In the genomic region with DNA sequence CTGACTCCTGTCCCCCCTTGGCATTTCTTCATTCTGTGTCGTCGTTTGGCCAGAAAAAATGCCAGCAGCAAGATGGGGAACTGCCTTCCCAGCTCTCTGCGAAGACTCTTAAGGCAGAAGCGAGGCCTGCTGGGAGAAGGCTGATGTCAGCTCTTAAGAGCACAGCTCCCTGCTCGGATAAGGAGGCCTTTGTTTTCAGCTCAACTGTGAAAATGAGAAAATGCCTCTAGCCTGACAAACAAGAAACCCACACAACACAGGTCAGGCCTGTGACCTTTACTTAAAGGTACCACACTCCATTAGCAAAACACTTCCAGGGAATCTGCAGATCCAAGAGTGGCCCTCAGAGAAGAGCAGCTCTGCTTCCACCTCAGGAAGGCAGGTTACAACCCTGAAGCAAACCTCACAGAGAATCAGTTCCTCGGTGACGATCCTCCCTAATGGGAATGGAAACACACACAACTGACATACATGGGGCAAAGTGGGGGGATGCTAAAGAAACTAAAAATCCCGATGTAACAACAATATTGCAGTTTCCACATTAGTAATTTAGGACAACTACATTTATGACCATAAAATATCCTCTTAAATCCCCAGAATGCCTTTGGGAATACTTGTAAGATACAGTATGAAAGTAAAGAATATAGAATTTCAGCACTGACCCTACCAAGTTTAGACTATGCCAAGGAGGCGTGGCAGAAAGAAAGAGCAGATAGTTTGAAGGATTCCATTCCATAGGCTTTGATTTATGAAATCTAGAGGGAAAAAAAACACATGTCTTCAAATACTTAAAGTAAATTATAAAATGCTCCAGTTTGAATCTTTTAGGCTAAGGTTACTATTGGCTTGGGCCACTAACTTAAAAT, we compare ENCODE assay signal across 8 cellular contexts. TPM values are rescaled to one million over a fixed set of nuclear protein-coding genes. Genes with fewer than 3 reads are reported as not detected.
DNase-seq lines count a peak whose midpoint lies in the region; ATAC-seq and TF ChIP-seq lines count a peak whose summit lies in the region.

No MANE protein-coding gene starts in this region.

- no peaks in the 10 kb centered on the region for H4K20me1 ChIP-seq in H9 (ENCODE audit: control insufficient read depth, insufficient read depth, insufficient read length)

- H3K27ac Mint-ChIP-seq in H9 (peak overlapping the region; percentile 90 to 94 (median 90)), progenitor cell of endocrine pancreas (peak overlapping the region; percentile 98)
- H3K27ac Mint-ChIP-seq in activated CD8-positive, alpha-beta T cell treated with anti-CD3 and anti-CD28 coated beads, Interleukin-2, amount 10 ng/mL, durations not matched to agents 7 days and 5 days = peak overlapping the region; percentile 27

- H3K27ac ChIP-seq in H9 (ENCODE audit: insufficient read length, low read depth, low read length) (peak overlapping the region; percentile 29), heart left ventricle (peak overlapping the region; percentile 52 to 84 (median 72))
- no peak overlapping the region for H3K27ac ChIP-seq in effector memory CD4-positive, alpha-beta T cell (ENCODE audit: insufficient read depth, low read length, poor library complexity, severe bottlenecking)

- CTCF ChIA-PET in activated CD8-positive, alpha-beta T cell treated with anti-CD3 and anti-CD28 coated beads, Interleukin-2, amount 10 ng/mL, durations not matched to agents 7 days and 5 days (lab: Charles Lee) = no interaction called here

- H3K36me3 Mint-ChIP-seq in H9 (ENCODE audit: insufficient read depth in 1 of 3, low read depth in 3 of 3) (peaks cover 7 to 16% (median 7%) of the 10 kb centered on the region in 3 experiments), progenitor cell of endocrine pancreas (ENCODE audit: insufficient read depth) (peaks cover 17% of the 10 kb centered on the region)
- H3K36me3 Mint-ChIP-seq in activated CD8-positive, alpha-beta T cell treated with anti-CD3 and anti-CD28 coated beads, Interleukin-2, amount 10 ng/mL, durations not matched to agents 7 days and 5 days (ENCODE audit: low read depth) = peaks cover 23% of the 10 kb centered on the region

- H2BK15ac ChIP-seq in H9 (ENCODE audit: low read depth, low read length) = no peak overlapping the region

- H3K56ac ChIP-seq in H9 (ENCODE audit: insufficient read length, low read depth, low read length) = no peak overlapping the region

- no peaks in the 10 kb centered on the region for H3K27me3 ChIP-seq in H9 (ENCODE audit: insufficient read depth, low read length)
- H3K27me3 ChIP-seq in heart left ventricle = no peaks in the 10 kb centered on the region
- H3K27me3 ChIP-seq in effector memory CD4-positive, alpha-beta T cell (replicated peaks; ENCODE audit: control insufficient read depth, insufficient read depth, low read length, poor library complexity, severe bottlenecking) = no peaks in the 10 kb centered on the region

- no peaks in the 10 kb centered on the region for H3K9me3 ChIP-seq in H9 (ENCODE audit: control insufficient read depth, low read depth, low read length)
- H3K9me3 ChIP-seq in heart left ventricle = no peaks in the 10 kb centered on the region
- no peaks in the 10 kb centered on the region for H3K9me3 ChIP-seq in effector memory CD4-positive, alpha-beta T cell (ENCODE audit: control insufficient read depth, low read length)

- H2BK120ac ChIP-seq in H9 (ENCODE audit: low read depth, low read length, poor library complexity, severe bottlenecking) = no peak overlapping the region

- H3K23ac ChIP-seq in H9 (ENCODE audit: insufficient read length, low read depth, low read length) = no peak overlapping the region

- peak overlapping the region in 5 of 12 donors; percentile 1 to 22 (median 12) for H3K4me3 ChIP-seq in heart left ventricle
- no peak overlapping the region for H3K4me3 ChIP-seq in effector memory CD4-positive, alpha-beta T cell (ENCODE audit: insufficient read depth, low read depth, low read length, poor library complexity, severe bottlenecking)

- no peak overlapping the region for H2AK5ac ChIP-seq in H9 (ENCODE audit: insufficient read length, low read length)

- no peak for TF ChIP-seq POLR2A in heart left ventricle (IDR thresholded peaks at IDR 0.05)

- H3K4me1 Mint-ChIP-seq in H9 (peaks cover 62 to 64% of the 10 kb centered on the region in 2 experiments), progenitor cell of endocrine pancreas (ENCODE audit: low read depth) (peaks cover 50% of the 10 kb centered on the region)
- peaks cover 23% of the 10 kb centered on the region for H3K4me1 Mint-ChIP-seq in activated CD8-positive, alpha-beta T cell treated with anti-CD3 and anti-CD28 coated beads, Interleukin-2, amount 10 ng/mL, durations not matched to agents 7 days and 5 days (ENCODE audit: low read depth)

- H3K4me2 ChIP-seq in H9 (ENCODE audit: insufficient read depth, insufficient read length, low read length) = no peak overlapping the region

- peaks cover 12% of the 10 kb centered on the region for H3K79me1 ChIP-seq in H9 (ENCODE audit: insufficient read depth, low read depth, low read length, poor library complexity, severe bottlenecking)

- H3T11ph ChIP-seq in H9 (ENCODE audit: low read length) = no peak overlapping the region

- H2BK12ac ChIP-seq in H9 (ENCODE audit: insufficient read length, low read depth, low read length) = no peak overlapping the region

- no peak overlapping the region for H3K18ac ChIP-seq in H9 (ENCODE audit: insufficient read length, low read depth, low read length)

- TF ChIP-seq CTCF in H9 (conservative IDR thresholded peaks at IDR 0.05) (no peak), heart left ventricle (IDR thresholded peaks at IDR 0.05) (no peak), progenitor cell of endocrine pancreas (IDR thresholded peaks at IDR 0.05; ENCODE audit: unreplicated experiment) (no peak)

- DNase-seq in H9 (peak; percentile 54), heart left ventricle (peak in 4 of 5 donors; percentile 50 to 76 (median 64)), progenitor cell of endocrine pancreas (ENCODE audit: low spot score, unreplicated experiment) (no peak), NCI-H2081 (lab: John Stamatoyannopoulos, UW) (no peak), KG1 (lab: John Stamatoyannopoulos, UW) (no peak)
- no peak for DNase-seq in activated CD8-positive, alpha-beta T cell treated with anti-CD3 and anti-CD28 coated beads, Interleukin-2, amount 10 ng/mL, durations not matched to agents 7 days and 5 days
- no peak for DNase-seq in effector memory CD4-positive, alpha-beta T cell

- POLR2A ChIA-PET in activated CD8-positive, alpha-beta T cell treated with anti-CD3 and anti-CD28 coated beads, Interleukin-2, amount 10 ng/mL, durations not matched to agents 7 days and 5 days (lab: Charles Lee) = no interaction called here

- H4K8ac ChIP-seq in H9 (replicated peaks; ENCODE audit: insufficient read length, low read depth, low read length) = no peak overlapping the region

- H3K4me3 Mint-ChIP-seq in H9 (peak overlapping the region; percentile 3 to 19; a peak in 2 of 5 replicates), progenitor cell of endocrine pancreas (ENCODE audit: low read depth) (peak overlapping the region; percentile 9)
- no peak overlapping the region for H3K4me3 Mint-ChIP-seq in activated CD8-positive, alpha-beta T cell treated with anti-CD3 and anti-CD28 coated beads, Interleukin-2, amount 10 ng/mL, durations not matched to agents 7 days and 5 days

- H3K14ac ChIP-seq in H9 (ENCODE audit: insufficient read depth, low read length) = no peak overlapping the region

- no peak overlapping the region for H2BK5ac ChIP-seq in H9 (ENCODE audit: insufficient read length, low read length)

- WGBS in H9 (ENCODE audit: extremely low coverage, insufficient read length, low lambda C conversion rate) = no CpG with 5 or more reads among the region's 9 CpGs
- 14 to 24% (median 18%) methylated on average over 9 of the region's 9 CpGs for WGBS in heart left ventricle, 4 donors

- H3K4me1 ChIP-seq in H9 (ENCODE audit: insufficient read depth, low read length) (peaks cover 21% of the 10 kb centered on the region), heart left ventricle (peaks cover 26 to 84% (median 73%) of the 10 kb centered on the region in 12 donors)
- no peaks in the 10 kb centered on the region for H3K4me1 ChIP-seq in effector memory CD4-positive, alpha-beta T cell (ENCODE audit: control insufficient read depth, insufficient read depth, low read length, poor library complexity, severe bottlenecking)

- no peak overlapping the region for H4K5ac ChIP-seq in H9 (ENCODE audit: insufficient read length, low read depth, low read length)

- no peak overlapping the region for H4K91ac ChIP-seq in H9 (ENCODE audit: insufficient read length, low read depth, low read length)

- no peak for ATAC-seq in activated CD8-positive, alpha-beta T cell treated with anti-CD3 and anti-CD28 coated beads, Interleukin-2, amount 10 ng/mL, durations not matched to agents 7 days and 5 days
- ATAC-seq in heart left ventricle (peak; percentile 35 to 88 (median 82)), HG03025 (IDR thresholded peaks at IDR 0.05; ENCODE audit: low FRiP score, unreplicated experiment) (no peak)

- no peak overlapping the region for H2BK20ac ChIP-seq in H9 (ENCODE audit: low read depth, low read length, poor library complexity, severe bottlenecking)

- H3K27me3 Mint-ChIP-seq in H9 (ENCODE audit: low read depth) (no peaks in the 10 kb centered on the region), progenitor cell of endocrine pancreas (no peaks in the 10 kb centered on the region)
- no peaks in the 10 kb centered on the region for H3K27me3 Mint-ChIP-seq in activated CD8-positive, alpha-beta T cell treated with anti-CD3 and anti-CD28 coated beads, Interleukin-2, amount 10 ng/mL, durations not matched to agents 7 days and 5 days (ENCODE audit: low read depth)

- H3K4ac ChIP-seq in H9 (ENCODE audit: low read depth, low read length) = no peak overlapping the region

- peaks cover 27% of the 10 kb centered on the region; the same call in 1 of the 2 replicates for H3K79me2 ChIP-seq in H9 (ENCODE audit: insufficient read depth, low read length)

- intact Hi-C loops in heart left ventricle (cut with DNase I) = loop anchor here in 3 of 10 donors (2.0 to 5.0 kb wide), 2 partner anchors 51 kb away; a partner anchor contains a TSS

- H3K36me3 ChIP-seq in heart left ventricle = peaks cover 0 to 6% (median 0%) of the 10 kb centered on the region in 9 donors
- peaks cover 4% of the 10 kb centered on the region for H3K36me3 ChIP-seq in effector memory CD4-positive, alpha-beta T cell (ENCODE audit: control insufficient read depth, insufficient read depth, low read length)

- H3K23me2 ChIP-seq in H9 (ENCODE audit: insufficient read length, low read depth, low read length, poor library complexity, severe bottlenecking) = no peaks in the 10 kb centered on the region

- H2AFZ ChIP-seq in H9 (ENCODE audit: low read length) = no peak overlapping the region

- H3K9me3 Mint-ChIP-seq in H9 = no peaks in the 10 kb centered on the region; a peak in 1 of 5 replicates
- no peaks in the 10 kb centered on the region for H3K9me3 Mint-ChIP-seq in activated CD8-positive, alpha-beta T cell treated with anti-CD3 and anti-CD28 coated beads, Interleukin-2, amount 10 ng/mL, durations not matched to agents 7 days and 5 days (ENCODE audit: insufficient read depth)
- no peaks in the 10 kb centered on the region for H3K9me3 Mint-ChIP-seq in progenitor cell of endocrine pancreas (ENCODE audit: low read depth)

- no peak overlapping the region for H3K9ac ChIP-seq in H9 (ENCODE audit: extremely low read depth, insufficient read length, low read length)

RNA-seq across cellular contexts. Expression of a gene that starts 52.1 kb away (rescaled TPM):
- 42.1 and 44.6 TPM in 2 replicates for total RNA-seq in H9 (2021)
- total RNA-seq in activated CD8-positive, alpha-beta T cell treated with anti-CD3 and anti-CD28 coated beads, Interleukin-2, amount 10 ng/mL, durations not matched to agents 7 days and 5 days = 10 to 100 TPM; 37.1 TPM
- total RNA-seq in heart left ventricle = 10 to 100 TPM; 24.0 to 40.4 (median 32.6) TPM
- 10 to 100 TPM; 24.5 to 25.8 TPM for polyA plus RNA-seq in heart left ventricle
- total RNA-seq in progenitor cell of endocrine pancreas = 93.2 and 93.4 TPM in 2 replicates

Comparison
In these comparisons a context has a peak if more than half of its experiments do, and no peak if none do; other contexts are left out.
1. DNase-seq: peak in H9 (single experiment) and heart left ventricle (4 of 5); none in activated CD8-positive, alpha-beta T cell treated with anti-CD3 and anti-CD28 coated beads, Interleukin-2, amount 10 ng/mL, durations not matched to agents 7 days and 5 days (single experiment), progenitor cell of endocrine pancreas (single experiment), NCI-H2081 (0 of 2), effector memory CD4-positive, alpha-beta T cell (0 of 3) and KG1 (single experiment).
2. H3K27ac Mint-ChIP-seq: peak in every context shown above with its lines; median percentile 98 in progenitor cell of endocrine pancreas; 90 in H9; 27 in activated CD8-positive, alpha-beta T cell treated with anti-CD3 and anti-CD28 coated beads, Interleukin-2, amount 10 ng/mL, durations not matched to agents 7 days and 5 days.
3. ATAC-seq: peak in heart left ventricle (4 of 4); none in activated CD8-positive, alpha-beta T cell treated with anti-CD3 and anti-CD28 coated beads, Interleukin-2, amount 10 ng/mL, durations not matched to agents 7 days and 5 days (single experiment) and HG03025 (single experiment).